In genomic region chr14:68892961-68893360, GRCh38 we compare ENCODE assay signal across 14 cellular contexts.
"Had no signal": no experiment of that assay in that cellular context is flagged by ENCODE, and none has a peak within 500 bp of the region (broad histone marks: within the 10 kb centered on the region; RNA-seq: fewer than 3 reads in every experiment).

No MANE protein-coding gene starts in this region.

- H3K27ac ChIP-seq: adrenal gland, body of pancreas, tibial nerve had no signal

- H3K27me3 ChIP-seq: adrenal gland, body of pancreas, tibial nerve had no signal

- H3K9me3 ChIP-seq: adrenal gland, body of pancreas, tibial nerve had no signal

- DNase-seq: activated CD4-positive, alpha-beta memory T cell treated with anti-CD3 and anti-CD28 coated beads for 36 hours; activated CD4-positive, alpha-beta T cell treated with anti-CD3 and anti-CD28 coated beads for 1 hour; activated CD8-positive, alpha-beta memory T cell treated with anti-CD3 and anti-CD28 coated beads, Interleukin-2, amount 50 U/mL, for 4 hours; activated naive CD4-positive, alpha-beta T cell treated with anti-CD3 and anti-CD28 coated beads for 36 hours; adrenal gland; body of pancreas; effector memory CD8-positive, alpha-beta T cell; head of caudate nucleus; stimulated activated CD4-positive, alpha-beta T cell treated with anti-CD3 and anti-CD28 coated beads, Interleukin-15, amount 100 ng/mL, for 24 hours; stimulated activated CD4-positive, alpha-beta T cell treated with anti-CD3 and anti-CD28 coated beads, Interleukin-4, amount 100 ng/mL, for 24 hours; stimulated activated naive CD8-positive, alpha-beta T cell treated with anti-CD3 and anti-CD28 coated beads, Interleukin-15, amount 100 ng/mL, for 72 hours; T-cell; T1000 had no signal

- H3K4me1 ChIP-seq: adrenal gland, body of pancreas, tibial nerve had no signal

- H3K4me3 ChIP-seq: adrenal gland, body of pancreas, tibial nerve had no signal
